18 cellular contexts compared by ENCODE assay signal in the genomic region with DNA sequence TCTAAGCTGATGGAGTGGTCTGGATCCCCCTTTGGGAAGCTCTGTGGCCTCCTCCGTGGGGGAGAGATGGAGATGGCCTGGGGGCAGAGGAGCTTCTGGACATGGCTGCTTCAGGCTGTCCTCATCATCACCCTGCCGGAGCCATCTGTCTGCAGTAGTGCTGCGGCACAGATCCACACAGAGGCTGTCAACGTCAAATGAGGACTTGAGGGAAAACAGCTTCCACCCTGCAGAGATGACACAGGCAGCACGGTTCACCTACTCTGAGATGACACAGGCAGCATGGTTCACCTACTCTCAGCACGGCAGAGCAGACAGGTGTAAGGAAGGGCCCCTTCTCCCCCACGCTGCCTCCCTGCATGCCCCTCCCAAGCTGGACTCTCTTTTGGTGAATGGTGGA.
DNase-seq lines count a peak whose midpoint lies in the region; ATAC-seq and TF ChIP-seq lines count a peak whose summit lies in the region.
"Had no signal": no experiment of that assay in that cellular context is flagged by ENCODE, and none has a peak within 500 bp of the region (broad histone marks: within the 10 kb centered on the region; RNA-seq: fewer than 3 reads in every experiment).

No MANE protein-coding gene starts in this region.

- peaks cover 12% of the 10 kb centered on the region for H3K4me1 ChIP-seq in BE2C
- H3K4me1 ChIP-seq: BLaER1 had no signal

- TF ChIP-seq CTCF in BE2C (IDR thresholded peaks at IDR 0.05; ENCODE audit: low read depth, low read length) = no peak

- ATAC-seq in HG03135 (IDR thresholded peaks at IDR 0.05; ENCODE audit: unreplicated experiment) (no peak), HG02981 (IDR thresholded peaks at IDR 0.05; ENCODE audit: unreplicated experiment) (no peak)
- ATAC-seq: CD8-positive, alpha-beta T cell; GM23338; Panc1 had no signal

- H3K9me3 ChIP-seq in BE2C = no peaks in the 10 kb centered on the region
- H3K9me3 ChIP-seq: BLaER1 had no signal

- H3K36me3 ChIP-seq in BE2C = no peaks in the 10 kb centered on the region
- H3K36me3 ChIP-seq: BLaER1 had no signal

- H3K27me3 ChIP-seq in BE2C = no peaks in the 10 kb centered on the region
- H3K27me3 ChIP-seq: BLaER1 had no signal

- DNase-seq in NCI-H1436 (lab: John Stamatoyannopoulos, UW) (peak; percentile 58), NCI-H1436 treated with DMSO at 0.1 percent for 48 hours (lab: John Stamatoyannopoulos, UW) (no peak), BE2C (peak; percentile 57), NCI-H510A (lab: John Stamatoyannopoulos, UW) (peak; percentile 45), left kidney (ENCODE audit: low read depth, low spot score) (peak; percentile 53), NCI-H1092 treated with DMSO at 0.1 percent for 48 hours (lab: John Stamatoyannopoulos, UW) (no peak)
- DNase-seq: 8988T; CD8-positive, alpha-beta T cell; DND-41; GDM1; NCI-H1417 treated with DMSO at 0.1 percent for 48 hours; NCI-H526 treated with DMSO at 0.1 percent for 48 hours; T-helper 1 cell had no signal

- no peak overlapping the region for H3K4me3 ChIP-seq in BE2C (ENCODE audit: low read depth, low read length)
- H3K4me3 ChIP-seq: BLaER1, GM23338 had no signal

Comparison
In these comparisons a context has a peak if more than half of its experiments do, and no peak if none do; other contexts are left out.
1. DNase-seq: peak in NCI-H1436 (single experiment), BE2C (single experiment), NCI-H510A (single experiment) and left kidney (single experiment); none in NCI-H1436 treated with DMSO at 0.1 percent for 48 hours (single experiment) and NCI-H1092 treated with DMSO at 0.1 percent for 48 hours (single experiment).